In genomic region chr3:16975083-16975482, GRCh38 we compare ENCODE assay signal across 23 cellular contexts.
DNase-seq lines count a peak whose midpoint lies in the region; ATAC-seq and TF ChIP-seq lines count a peak whose summit lies in the region.
"Had no signal": no experiment of that assay in that cellular context is flagged by ENCODE, and none has a peak within 500 bp of the region (broad histone marks: within the 10 kb centered on the region; RNA-seq: fewer than 3 reads in every experiment).

No MANE protein-coding gene starts in this region.

- peak overlapping the region; percentile 19 for H3K27ac Mint-ChIP-seq in activated naive CD4-positive, alpha-beta T cell treated with anti-CD3 and anti-CD28 coated beads, Interleukin-2, amount 50 U/mL, for 24 hours
- no peak overlapping the region for H3K27ac Mint-ChIP-seq in activated naive CD4-positive, alpha-beta T cell treated with anti-CD3 and anti-CD28 coated beads for 36 hours

- peak overlapping the region; percentile 7 for H3K27ac ChIP-seq in psoas muscle
- H3K27ac ChIP-seq: C4-2B, KMS-11 had no signal

- peak; percentile 57 to 83 (median 64) for ATAC-seq in psoas muscle

- 55 to 67% (median 61%) methylated on average over 3 of the region's 3 CpGs for WGBS in psoas muscle, 3 donors

- peaks cover 6% of the 10 kb centered on the region for H3K36me3 Mint-ChIP-seq in activated naive CD4-positive, alpha-beta T cell treated with anti-CD3 and anti-CD28 coated beads, Interleukin-2, amount 50 U/mL, for 24 hours
- H3K36me3 Mint-ChIP-seq in activated naive CD4-positive, alpha-beta T cell treated with anti-CD3 and anti-CD28 coated beads for 36 hours (ENCODE audit: low read depth), result peaks cover 4% of the 10 kb centered on the region

- CTCF ChIA-PET in activated naive CD4-positive, alpha-beta T cell treated with anti-CD3 and anti-CD28 coated beads for 36 hours (lab: Charles Lee), result interaction anchor here (0.5 kb wide), 1 partner anchor 287 kb away, joined by 4 read pairs; no protein-coding TSS in a partner anchor

- intact Hi-C loops in activated naive CD4-positive, alpha-beta T cell treated with anti-CD3 and anti-CD28 coated beads for 36 hours (cut with micrococcal nuclease), result no loop called here
- intact Hi-C loops in psoas muscle (cut with DNase I), result no loop called here

- peaks cover 22% of the 10 kb centered on the region for H3K4me1 ChIP-seq in psoas muscle

- in situ Hi-C loops in ACHN (cut with HindIII; ENCODE audit: low pct_ligation_motif_present, low pct_unique_long_range_greater_than_20kb, low sequenced_read_pairs), result no loop called here

- H3K4me1 Mint-ChIP-seq in activated naive CD4-positive, alpha-beta T cell treated with anti-CD3 and anti-CD28 coated beads, Interleukin-2, amount 50 U/mL, for 24 hours, result peaks cover 63% of the 10 kb centered on the region
- H3K4me1 Mint-ChIP-seq in activated naive CD4-positive, alpha-beta T cell treated with anti-CD3 and anti-CD28 coated beads for 36 hours (ENCODE audit: low read depth), result peaks cover 38% of the 10 kb centered on the region

- H3K4me3 ChIP-seq in psoas muscle, result no peak overlapping the region

- H3K9me3 ChIP-seq in psoas muscle, result no peaks in the 10 kb centered on the region

- no peaks in the 10 kb centered on the region for H3K36me3 ChIP-seq in psoas muscle (ENCODE audit: insufficient read depth in 1 of 2, low read depth in 1 of 2)

- peaks cover 16% of the 10 kb centered on the region for H3K9me3 Mint-ChIP-seq in activated naive CD4-positive, alpha-beta T cell treated with anti-CD3 and anti-CD28 coated beads, Interleukin-2, amount 50 U/mL, for 24 hours
- H3K9me3 Mint-ChIP-seq in activated naive CD4-positive, alpha-beta T cell treated with anti-CD3 and anti-CD28 coated beads for 36 hours, result peaks cover 10% of the 10 kb centered on the region

- DNase-seq in activated naive CD4-positive, alpha-beta T cell treated with anti-CD3 and anti-CD28 coated beads for 36 hours, result no peak
- DNase-seq in fibroblast of gingiva (ENCODE audit: low read depth) (peak; percentile 69), psoas muscle (no peak), stromal cell of bone marrow (ENCODE audit: low read depth) (peak; percentile 39), middle frontal gyrus (ENCODE audit: extremely low spot score, low spot score) (no peak), ACHN (no peak), NAMALWA (ENCODE audit: low spot score) (no peak)
- DNase-seq: 8988T, AML-193, DMS53, EL, GF-D8, IMR-90, NCI-H1105 treated with DMSO at 0.1 percent for 48 hours, NCI-H1694, NCI-H2081, NCI-H2171, NCI-H345, NCI-H524, Right ventricle myocardium superior had no signal

- TF ChIP-seq CTCF in psoas muscle (IDR thresholded peaks at IDR 0.05), result no peak

- no peaks in the 10 kb centered on the region for H3K27me3 Mint-ChIP-seq in activated naive CD4-positive, alpha-beta T cell treated with anti-CD3 and anti-CD28 coated beads, Interleukin-2, amount 50 U/mL, for 24 hours
- no peaks in the 10 kb centered on the region for H3K27me3 Mint-ChIP-seq in activated naive CD4-positive, alpha-beta T cell treated with anti-CD3 and anti-CD28 coated beads for 36 hours (ENCODE audit: low read depth)

- H3K4me3 Mint-ChIP-seq in activated naive CD4-positive, alpha-beta T cell treated with anti-CD3 and anti-CD28 coated beads, Interleukin-2, amount 50 U/mL, for 24 hours, result no peak overlapping the region
- no peak overlapping the region for H3K4me3 Mint-ChIP-seq in activated naive CD4-positive, alpha-beta T cell treated with anti-CD3 and anti-CD28 coated beads for 36 hours

- H3K27me3 ChIP-seq in psoas muscle (ENCODE audit: insufficient read depth in 3 of 3, low read length in 2 of 3), result no peaks in the 10 kb centered on the region

Comparison
In these comparisons a context has a peak if more than half of its experiments do, and no peak if none do; other contexts are left out.
1. DNase-seq: peak in fibroblast of gingiva (single experiment) and stromal cell of bone marrow (single experiment); none in activated naive CD4-positive, alpha-beta T cell treated with anti-CD3 and anti-CD28 coated beads for 36 hours (single experiment), psoas muscle (0 of 2), middle frontal gyrus (single experiment), ACHN (single experiment) and NAMALWA (single experiment).